In genomic region chr20:56467969-56468316, GRCh38 we compare ENCODE assay signal across 1 cellular context.
TF ChIP-seq lines count a peak whose summit lies in the region.

No MANE protein-coding gene starts in this region.

TF ChIP-seq in HCT116, 20 proteins besides CTCF, POLR2A, EP300 and RAD21 (continued from another document):
- TF ChIP-seq, protein P1, sequence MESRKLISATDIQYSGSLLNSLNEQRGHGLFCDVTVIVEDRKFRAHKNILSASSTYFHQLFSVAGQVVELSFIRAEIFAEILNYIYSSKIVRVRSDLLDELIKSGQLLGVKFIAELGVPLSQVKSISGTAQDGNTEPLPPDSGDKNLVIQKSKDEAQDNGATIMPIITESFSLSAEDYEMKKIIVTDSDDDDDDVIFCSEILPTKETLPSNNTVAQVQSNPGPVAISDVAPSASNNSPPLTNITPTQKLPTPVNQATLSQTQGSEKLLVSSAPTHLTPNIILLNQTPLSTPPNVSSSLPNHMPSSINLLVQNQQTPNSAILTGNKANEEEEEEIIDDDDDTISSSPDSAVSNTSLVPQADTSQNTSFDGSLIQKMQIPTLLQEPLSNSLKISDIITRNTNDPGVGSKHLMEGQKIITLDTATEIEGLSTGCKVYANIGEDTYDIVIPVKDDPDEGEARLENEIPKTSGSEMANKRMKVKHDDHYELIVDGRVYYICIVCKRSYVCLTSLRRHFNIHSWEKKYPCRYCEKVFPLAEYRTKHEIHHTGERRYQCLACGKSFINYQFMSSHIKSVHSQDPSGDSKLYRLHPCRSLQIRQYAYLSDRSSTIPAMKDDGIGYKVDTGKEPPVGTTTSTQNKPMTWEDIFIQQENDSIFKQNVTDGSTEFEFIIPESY (IDR thresholded peaks at IDR 0.05; ENCODE audit: extremely low read depth, insufficient replicate concordance, low read length): no peak
